ENCODE assay signal across 29 cellular contexts in the genomic region with DNA sequence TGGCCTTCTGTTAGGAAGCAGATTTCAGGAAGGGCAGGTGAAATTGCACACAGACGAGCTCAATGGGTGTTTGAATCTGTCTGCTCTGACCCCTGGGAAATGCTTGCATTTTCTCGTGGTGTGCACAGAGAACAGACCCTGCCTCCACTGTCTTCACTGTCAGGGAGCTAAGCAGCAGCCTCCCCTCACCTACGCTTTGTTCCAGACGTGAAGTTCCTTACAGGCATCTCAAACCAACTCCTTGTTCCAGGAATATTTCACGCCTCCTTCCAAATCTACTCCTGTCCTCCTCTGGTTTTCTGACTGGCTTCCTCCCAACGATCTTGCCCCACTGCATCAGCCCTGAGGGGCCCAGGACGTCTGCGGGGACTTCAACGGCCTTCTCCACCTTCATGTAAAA. TPM values are rescaled to one million over a fixed set of nuclear protein-coding genes. Genes with fewer than 3 reads are reported as not detected.
"Had no signal": no experiment of that assay in that cellular context is flagged by ENCODE, and none has a peak within 500 bp of the region (broad histone marks: within the 10 kb centered on the region; RNA-seq: fewer than 3 reads in every experiment).

No MANE protein-coding gene starts in this region.

- H3K4me3 Mint-ChIP-seq: activated CD4-positive, alpha-beta memory T cell treated with anti-CD3 and anti-CD28 coated beads, Interleukin-2, amount 10 ng/mL, durations not matched to agents 7 days and 5 days; activated CD4-positive, alpha-beta T cell treated with anti-CD3 and anti-CD28 coated beads, Interleukin-2, amount 10 ng/mL, durations not matched to agents 7 days and 5 days; activated naive CD4-positive, alpha-beta T cell treated with anti-CD3 and anti-CD28 coated beads, Interleukin-2, amount 10 ng/mL, durations not matched to agents 7 days and 5 days; activated naive CD8-positive, alpha-beta T cell treated with anti-CD3 and anti-CD28 coated beads, Interleukin-2, amount 10 ng/mL, durations not matched to agents 7 days and 5 days; activated T-cell treated with anti-CD3 and anti-CD28 coated beads, Interleukin-2, amount 50 U/mL, for 24 hours; activated T-cell treated with anti-CD3 and anti-CD28 coated beads, Interleukin-2, amount 50 U/mL, for 72 hours; effector memory CD8-positive, alpha-beta T cell; T-cell; T-helper 1 cell treated with Interleukin-12 subunit alpha and Interleukin-12 subunit beta and Interleukin-4 antibody, amounts not matched to agents 30 μg/mL and 1 μg/mL, for 36 hours; T-helper 2 cell treated with Interferon-gamma antibody and Interleukin-4, amounts not matched to agents 5 μg/mL and 100 μg/mL, for 36 hours had no signal

- H3K9me3 Mint-ChIP-seq: activated CD4-positive, alpha-beta memory T cell treated with anti-CD3 and anti-CD28 coated beads, Interleukin-2, amount 10 ng/mL, durations not matched to agents 7 days and 5 days; activated CD4-positive, alpha-beta T cell treated with anti-CD3 and anti-CD28 coated beads, Interleukin-2, amount 10 ng/mL, durations not matched to agents 7 days and 5 days; activated naive CD4-positive, alpha-beta T cell treated with anti-CD3 and anti-CD28 coated beads, Interleukin-2, amount 10 ng/mL, durations not matched to agents 7 days and 5 days; activated naive CD4-positive, alpha-beta T cell treated with anti-CD3 and anti-CD28 coated beads, Interleukin-2, amount 50 U/mL, for 72 hours; activated naive CD8-positive, alpha-beta T cell treated with anti-CD3 and anti-CD28 coated beads, Interleukin-2, amount 10 ng/mL, durations not matched to agents 7 days and 5 days; activated T-cell treated with anti-CD3 and anti-CD28 coated beads, Interleukin-2, amount 50 U/mL, for 24 hours; activated T-cell treated with anti-CD3 and anti-CD28 coated beads, Interleukin-2, amount 50 U/mL, for 72 hours; effector memory CD8-positive, alpha-beta T cell; T-cell; T-helper 1 cell treated with Interleukin-12 subunit alpha and Interleukin-12 subunit beta and Interleukin-4 antibody, amounts not matched to agents 30 μg/mL and 1 μg/mL, for 36 hours; T-helper 2 cell treated with Interferon-gamma antibody and Interleukin-4, amounts not matched to agents 5 μg/mL and 100 μg/mL, for 36 hours had no signal

- H3K27me3 ChIP-seq: brain microvascular endothelial cell, foreskin keratinocyte, gastrocnemius medialis had no signal

- H3K27ac ChIP-seq: brain microvascular endothelial cell, esophagus muscularis mucosa, foreskin keratinocyte, gastrocnemius medialis, heart right ventricle had no signal

- H3K36me3 Mint-ChIP-seq: activated naive CD4-positive, alpha-beta T cell treated with anti-CD3 and anti-CD28 coated beads, Interleukin-2, amount 10 ng/mL, durations not matched to agents 7 days and 5 days; activated naive CD4-positive, alpha-beta T cell treated with anti-CD3 and anti-CD28 coated beads, Interleukin-2, amount 50 U/mL, for 72 hours; activated naive CD8-positive, alpha-beta T cell treated with anti-CD3 and anti-CD28 coated beads, Interleukin-2, amount 10 ng/mL, durations not matched to agents 7 days and 5 days; T-cell had no signal

- H3K36me3 ChIP-seq: brain microvascular endothelial cell, esophagus muscularis mucosa, gastrocnemius medialis, heart right ventricle had no signal

- H3K4me3 ChIP-seq: esophagus muscularis mucosa, gastrocnemius medialis, heart right ventricle had no signal

- H3K27ac Mint-ChIP-seq: activated CD4-positive, alpha-beta memory T cell treated with anti-CD3 and anti-CD28 coated beads, Interleukin-2, amount 10 ng/mL, durations not matched to agents 7 days and 5 days; activated CD4-positive, alpha-beta T cell treated with anti-CD3 and anti-CD28 coated beads, Interleukin-2, amount 10 ng/mL, durations not matched to agents 7 days and 5 days; activated naive CD4-positive, alpha-beta T cell treated with anti-CD3 and anti-CD28 coated beads, Interleukin-2, amount 10 ng/mL, durations not matched to agents 7 days and 5 days; activated naive CD4-positive, alpha-beta T cell treated with anti-CD3 and anti-CD28 coated beads, Interleukin-2, amount 50 U/mL, for 72 hours; activated naive CD8-positive, alpha-beta T cell treated with anti-CD3 and anti-CD28 coated beads, Interleukin-2, amount 10 ng/mL, durations not matched to agents 7 days and 5 days; activated T-cell treated with anti-CD3 and anti-CD28 coated beads, Interleukin-2, amount 50 U/mL, for 24 hours; activated T-cell treated with anti-CD3 and anti-CD28 coated beads, Interleukin-2, amount 50 U/mL, for 72 hours; effector memory CD8-positive, alpha-beta T cell; T-cell; T-helper 1 cell treated with Interleukin-12 subunit alpha and Interleukin-12 subunit beta and Interleukin-4 antibody, amounts not matched to agents 30 μg/mL and 1 μg/mL, for 36 hours; T-helper 2 cell treated with Interferon-gamma antibody and Interleukin-4, amounts not matched to agents 5 μg/mL and 100 μg/mL, for 36 hours had no signal

- H3K4me1 Mint-ChIP-seq: activated CD4-positive, alpha-beta memory T cell treated with anti-CD3 and anti-CD28 coated beads, Interleukin-2, amount 10 ng/mL, durations not matched to agents 7 days and 5 days; activated CD4-positive, alpha-beta T cell treated with anti-CD3 and anti-CD28 coated beads, Interleukin-2, amount 10 ng/mL, durations not matched to agents 7 days and 5 days; activated naive CD4-positive, alpha-beta T cell treated with anti-CD3 and anti-CD28 coated beads, Interleukin-2, amount 10 ng/mL, durations not matched to agents 7 days and 5 days; activated naive CD8-positive, alpha-beta T cell treated with anti-CD3 and anti-CD28 coated beads, Interleukin-2, amount 10 ng/mL, durations not matched to agents 7 days and 5 days; T-cell had no signal

- H3K4me1 ChIP-seq: esophagus muscularis mucosa, foreskin keratinocyte, gastrocnemius medialis, heart right ventricle had no signal

- H3K27me3 Mint-ChIP-seq: activated CD4-positive, alpha-beta memory T cell treated with anti-CD3 and anti-CD28 coated beads, Interleukin-2, amount 10 ng/mL, durations not matched to agents 7 days and 5 days had no signal

- DNase-seq: activated CD4-positive, alpha-beta memory T cell treated with anti-CD3 and anti-CD28 coated beads, Interleukin-2, amount 10 ng/mL, durations not matched to agents 7 days and 5 days; activated CD4-positive, alpha-beta T cell treated with anti-CD3 and anti-CD28 coated beads for 1 hour; activated CD4-positive, alpha-beta T cell treated with anti-CD3 and anti-CD28 coated beads for 4 hours; activated CD4-positive, alpha-beta T cell treated with anti-CD3 and anti-CD28 coated beads, Interleukin-2, amount 10 ng/mL, durations not matched to agents 7 days and 5 days; activated CD4-positive, alpha-beta T cell treated with anti-CD3 and anti-CD28 coated beads, Interleukin-2, amount 50 U/mL, for 4 hours; activated CD8-positive, alpha-beta memory T cell treated with anti-CD3 and anti-CD28 coated beads, Interleukin-2, amount 50 U/mL, for 48 hours; activated gamma-delta T cell; activated naive CD4-positive, alpha-beta T cell; activated naive CD4-positive, alpha-beta T cell treated with anti-CD3 and anti-CD28 coated beads, Interleukin-2, amount 10 ng/mL, durations not matched to agents 7 days and 5 days; activated naive CD8-positive, alpha-beta T cell treated with anti-CD3 and anti-CD28 coated beads, Interleukin-2, amount 10 ng/mL, durations not matched to agents 7 days and 5 days; activated T-cell treated with anti-CD3 and anti-CD28 coated beads for 4 hours; activated T-cell treated with anti-CD3 and anti-CD28 coated beads, Interleukin-2, amount 50 U/mL, for 24 hours; activated T-cell treated with anti-CD3 and anti-CD28 coated beads, Interleukin-2, amount 50 U/mL, for 72 hours; brain microvascular endothelial cell; cortex of kidney; dermis blood vessel endothelial cell; effector CD4-positive, alpha-beta T cell; effector memory CD8-positive, alpha-beta T cell; erythroblast; foreskin keratinocyte; gastrocnemius medialis; glutamatergic neuron; heart right ventricle; T-cell; T1000 had no signal

- H3K9me3 ChIP-seq: esophagus muscularis mucosa, gastrocnemius medialis, heart right ventricle had no signal

- ATAC-seq: activated naive CD4-positive, alpha-beta T cell treated with anti-CD3 and anti-CD28 coated beads, Interleukin-2, amount 50 U/mL, for 72 hours; activated T-cell treated with anti-CD3 and anti-CD28 coated beads, Interleukin-2, amount 50 U/mL, for 72 hours; effector memory CD8-positive, alpha-beta T cell; gastrocnemius medialis; heart right ventricle; T-cell had no signal

RNA-seq across cellular contexts. Expression of a gene that starts 13.7 kb away (rescaled TPM):
- total RNA-seq: activated naive CD4-positive, alpha-beta T cell treated with anti-CD3 and anti-CD28 coated beads, Interleukin-2, amount 50 U/mL, for 72 hours; activated naive CD8-positive, alpha-beta T cell treated with anti-CD3 and anti-CD28 coated beads, Interleukin-2, amount 10 ng/mL, durations not matched to agents 7 days and 5 days; dermis blood vessel endothelial cell; T-cell had no signal
